14 cellular contexts compared by ENCODE assay signal in genomic region chr2:191479680-191480023, GRCh38.
DNase-seq lines count a peak whose midpoint lies in the region; ATAC-seq and TF ChIP-seq lines count a peak whose summit lies in the region.
"Had no signal": no experiment of that assay in that cellular context is flagged by ENCODE, and none has a peak within 500 bp of the region (broad histone marks: within the 10 kb centered on the region; RNA-seq: fewer than 3 reads in every experiment).

No MANE protein-coding gene starts in this region.

- CTCF ChIA-PET in PC-3 (lab: Charles Lee), result no interaction called here

- H3K36me3 ChIP-seq in testis (ENCODE audit: low read depth, missing control alignments), result no peaks in the 10 kb centered on the region
- no peaks in the 10 kb centered on the region for H3K36me3 ChIP-seq in PC-3 (ENCODE audit: low read depth, low read length)

- ATAC-seq in GM18498 (IDR thresholded peaks at IDR 0.05; ENCODE audit: unreplicated experiment) (peak; percentile 50), HG03565 (IDR thresholded peaks at IDR 0.05; ENCODE audit: unreplicated experiment) (peak; percentile 63), PC-3 (no peak)
- peak; percentile 49 to 84 for ATAC-seq in natural killer cell treated with Interleukin-12 subunit alpha and Interleukin-12 subunit beta and Interleukin-15 and Interleukin-18, amount 100 ng/mL, for 72 hours
- ATAC-seq: Panc1 had no signal

- H3K9me2 ChIP-seq in PC-3 (replicated peaks; ENCODE audit: low read length), result no peaks in the 10 kb centered on the region

- no peak overlapping the region for H3K4me3 ChIP-seq in testis
- no peak overlapping the region for H3K4me3 ChIP-seq in PC-3 (ENCODE audit: low read length)

- POLR2A ChIA-PET in PC-3 (lab: Charles Lee; ENCODE audit: unreplicated experiment), result no interaction called here

- H3K79me2 ChIP-seq in PC-3 (ENCODE audit: low read length), result no peaks in the 10 kb centered on the region

- no peaks in the 10 kb centered on the region for H3K27me3 ChIP-seq in testis
- no peaks in the 10 kb centered on the region for H3K27me3 ChIP-seq in PC-3 (ENCODE audit: low read length)

- H3K27me3 Mint-ChIP-seq in natural killer cell treated with Interleukin-12 subunit alpha and Interleukin-12 subunit beta and Interleukin-15 and Interleukin-18, amount 100 ng/mL, for 72 hours, result peaks cover 20 to 33% of the 10 kb centered on the region in 2 donors

- TF ChIP-seq CTCF in GM20000 (IDR thresholded peaks at IDR 0.05; ENCODE audit: extremely low read depth, missing control alignments) (no peak), testis (IDR thresholded peaks at IDR 0.05) (no peak), PC-3 (conservative IDR thresholded peaks at IDR 0.05; ENCODE audit: low read depth, low read length) (no peak)

- intact Hi-C loops in testis (cut with DNase I; ENCODE audit: low total_unique reads) (no loop called here), PC-3 (cut with micrococcal nuclease) (no loop called here)

- peaks cover 7% of the 10 kb centered on the region for H3K4me1 ChIP-seq in testis
- H3K4me1 ChIP-seq in PC-3 (ENCODE audit: insufficient read depth, low read length), result no peaks in the 10 kb centered on the region

- H3K9me3 Mint-ChIP-seq in natural killer cell treated with Interleukin-12 subunit alpha and Interleukin-12 subunit beta and Interleukin-15 and Interleukin-18, amount 100 ng/mL, for 72 hours, result peaks cover 9% of the 10 kb centered on the region

- H3K9ac ChIP-seq in PC-3 (ENCODE audit: low read length), result no peak overlapping the region

- peaks cover 3% of the 10 kb centered on the region for H3K9me3 ChIP-seq in testis
- H3K9me3 ChIP-seq in PC-3 (ENCODE audit: low read length), result peaks cover 19% of the 10 kb centered on the region

- peaks cover 19% of the 10 kb centered on the region for H3K36me3 Mint-ChIP-seq in natural killer cell treated with Interleukin-12 subunit alpha and Interleukin-12 subunit beta and Interleukin-15 and Interleukin-18, amount 100 ng/mL, for 72 hours

- no peaks in the 10 kb centered on the region for H3F3A ChIP-seq in PC-3 (ENCODE audit: low read length, unreplicated experiment)

- no TSS peak for BruUV-seq in PC-3 (replicated peaks; lab: Mats Ljungman, UMichigan)

- H3K4me3 Mint-ChIP-seq in natural killer cell treated with Interleukin-12 subunit alpha and Interleukin-12 subunit beta and Interleukin-15 and Interleukin-18, amount 100 ng/mL, for 72 hours, result no peak overlapping the region
- H3K4me3 Mint-ChIP-seq: CD4-positive, alpha-beta memory T cell had no signal

- TF ChIP-seq POLR2A in testis (IDR thresholded peaks at IDR 0.05), result no peak

- H3K4me1 Mint-ChIP-seq in natural killer cell treated with Interleukin-12 subunit alpha and Interleukin-12 subunit beta and Interleukin-15 and Interleukin-18, amount 100 ng/mL, for 72 hours (ENCODE audit: low read depth in 2 of 2), result peaks cover 0 to 6% of the 10 kb centered on the region in 2 donors
- H3K4me1 Mint-ChIP-seq: CD4-positive, alpha-beta memory T cell had no signal

- DNase-seq in GM20000 (ENCODE audit: low spot score) (peak; percentile 37), testis (no peak), NOMO-1 treated with dmso at 0.1 percent for 144 hours (lab: John Stamatoyannopoulos, UW; ENCODE audit: unreplicated experiment) (no peak), NCI-H1694 (lab: John Stamatoyannopoulos, UW) (no peak), PC-3 (no peak)
- DNase-seq in natural killer cell treated with Interleukin-12 subunit alpha and Interleukin-12 subunit beta and Interleukin-15 and Interleukin-18, amount 100 ng/mL, for 72 hours (ENCODE audit: low spot score), result no peak
- DNase-seq: activated T-cell treated with anti-CD3 and anti-CD28 coated beads, Interleukin-2, amount 50 U/mL, for 1 hour; aorta; CD4-positive, alpha-beta memory T cell; NCI-H2171; T1000 had no signal

- H3K27ac ChIP-seq in testis (no peak overlapping the region), PC-3 (ENCODE audit: low read length) (no peak overlapping the region)

- WGBS in testis, 2 donors, result 34 to 54% methylated on average over 5 of the region's 5 CpGs

- no peak overlapping the region for H3K27ac Mint-ChIP-seq in natural killer cell treated with Interleukin-12 subunit alpha and Interleukin-12 subunit beta and Interleukin-15 and Interleukin-18, amount 100 ng/mL, for 72 hours
- H3K27ac Mint-ChIP-seq: CD4-positive, alpha-beta memory T cell had no signal

- no peak overlapping the region for H2AFZ ChIP-seq in PC-3 (ENCODE audit: low read length)

- no peak overlapping the region for H3K4me2 ChIP-seq in PC-3 (ENCODE audit: low read length)

- H4K20me1 ChIP-seq in PC-3 (ENCODE audit: low read length), result no peaks in the 10 kb centered on the region
